In the genomic region with DNA sequence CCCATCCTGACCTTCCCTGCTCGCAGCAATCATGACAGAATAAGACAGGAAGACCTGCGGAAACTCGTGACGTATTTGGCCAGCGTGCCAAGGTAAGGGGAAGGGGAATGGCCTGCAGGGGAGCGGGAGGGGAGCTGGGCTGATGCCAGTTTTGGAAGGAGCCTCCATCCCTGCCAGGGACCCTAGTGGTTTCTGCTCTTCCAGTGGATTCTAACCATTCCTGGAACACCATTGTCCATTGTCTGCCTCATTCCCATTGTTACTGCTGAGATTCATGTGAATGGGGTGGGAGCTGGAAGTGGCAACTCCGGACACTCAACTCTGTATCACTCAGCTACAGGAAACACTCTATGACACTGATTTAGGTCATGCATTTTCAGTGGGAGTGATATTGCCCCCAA, we compare ENCODE assay signal across 16 cellular contexts.
"Had no signal": no experiment of that assay in that cellular context is flagged by ENCODE, and none has a peak within 500 bp of the region (broad histone marks: within the 10 kb centered on the region; RNA-seq: fewer than 3 reads in every experiment).

No MANE protein-coding gene starts in this region.

- H3K9me3 ChIP-seq: prostate gland, SK-N-SH had no signal

- H3K36me3 ChIP-seq: brain microvascular endothelial cell, prostate gland had no signal

- H3K9ac ChIP-seq: SK-N-SH had no signal

- H3K27me3 Mint-ChIP-seq: type B pancreatic cell had no signal

- H3K9me3 Mint-ChIP-seq: activated naive CD8-positive, alpha-beta T cell treated with anti-CD3 and anti-CD28 coated beads for 36 hours; activated T-helper 1 cell treated with anti-CD3 and anti-CD28 coated beads, Interleukin-12 subunit alpha, Interleukin-12 subunit beta, Interleukin-2, Interleukin-4 antibody, amounts not matched to agents 30 ng/mL and 10 ng/mL and 1 ng/mL, durations not matched to agents 14 hours and 24 hours and 36 hours; natural killer cell treated with Interleukin-12 subunit alpha and Interleukin-12 subunit beta and Interleukin-15 and Interleukin-18, amount 100 ng/mL, for 72 hours; stimulated activated naive CD8-positive, alpha-beta T cell treated with anti-CD3 and anti-CD28 coated beads, Interleukin-15, Interleukin-2, amounts not matched to agents 100 ng/mL and 50 ng/mL, for 24 hours; T-cell; type B pancreatic cell had no signal

- H3K27ac Mint-ChIP-seq: activated naive CD8-positive, alpha-beta T cell treated with anti-CD3 and anti-CD28 coated beads for 36 hours; activated T-helper 1 cell treated with anti-CD3 and anti-CD28 coated beads, Interleukin-12 subunit alpha, Interleukin-12 subunit beta, Interleukin-2, Interleukin-4 antibody, amounts not matched to agents 30 ng/mL and 10 ng/mL and 1 ng/mL, durations not matched to agents 14 hours and 24 hours and 36 hours; natural killer cell treated with Interleukin-12 subunit alpha and Interleukin-12 subunit beta and Interleukin-15 and Interleukin-18, amount 100 ng/mL, for 72 hours; stimulated activated naive CD8-positive, alpha-beta T cell treated with anti-CD3 and anti-CD28 coated beads, Interleukin-15, Interleukin-2, amounts not matched to agents 100 ng/mL and 50 ng/mL, for 24 hours; T-cell; type B pancreatic cell had no signal

- H3K4me1 Mint-ChIP-seq: activated naive CD8-positive, alpha-beta T cell treated with anti-CD3 and anti-CD28 coated beads for 36 hours; T-cell had no signal

- H3K4me3 ChIP-seq: prostate gland had no signal

- H3K36me3 Mint-ChIP-seq: activated naive CD8-positive, alpha-beta T cell treated with anti-CD3 and anti-CD28 coated beads for 36 hours; natural killer cell treated with Interleukin-12 subunit alpha and Interleukin-12 subunit beta and Interleukin-15 and Interleukin-18, amount 100 ng/mL, for 72 hours; T-cell had no signal

- H3K4me1 ChIP-seq: prostate gland had no signal

- DNase-seq: activated CD4-positive, alpha-beta T cell treated with anti-CD3 and anti-CD28 coated beads, Interleukin-2, amount 50 U/mL, for 1 hour; activated naive CD8-positive, alpha-beta T cell treated with anti-CD3 and anti-CD28 coated beads for 36 hours; brain microvascular endothelial cell; foreskin fibroblast; nucleus accumbens; SK-N-SH; stimulated activated CD4-positive, alpha-beta T cell treated with anti-CD3 and anti-CD28 coated beads, Interleukin-15, amount 100 ng/mL, for 24 hours; stimulated activated CD4-positive, alpha-beta T cell treated with anti-CD3 and anti-CD28 coated beads, Interleukin-4, amount 100 ng/mL, for 4 hours; stimulated activated CD8-positive, alpha-beta memory T cell treated with anti-CD3 and anti-CD28 coated beads, Interleukin-4, amount 100 ng/mL, for 48 hours; T-cell; T1000 had no signal

- H3K27ac ChIP-seq: brain microvascular endothelial cell, prostate gland had no signal

- H3K4me3 Mint-ChIP-seq: activated naive CD8-positive, alpha-beta T cell treated with anti-CD3 and anti-CD28 coated beads for 36 hours; activated T-helper 1 cell treated with anti-CD3 and anti-CD28 coated beads, Interleukin-12 subunit alpha, Interleukin-12 subunit beta, Interleukin-2, Interleukin-4 antibody, amounts not matched to agents 30 ng/mL and 10 ng/mL and 1 ng/mL, durations not matched to agents 14 hours and 24 hours and 36 hours; natural killer cell treated with Interleukin-12 subunit alpha and Interleukin-12 subunit beta and Interleukin-15 and Interleukin-18, amount 100 ng/mL, for 72 hours; stimulated activated naive CD8-positive, alpha-beta T cell treated with anti-CD3 and anti-CD28 coated beads, Interleukin-15, Interleukin-2, amounts not matched to agents 100 ng/mL and 50 ng/mL, for 24 hours; T-cell; type B pancreatic cell had no signal

- H3K4me2 ChIP-seq: SK-N-SH had no signal

- ATAC-seq: natural killer cell treated with Interleukin-12 subunit alpha and Interleukin-12 subunit beta and Interleukin-15 and Interleukin-18, amount 100 ng/mL, for 72 hours; T-cell had no signal
